Comparison of ENCODE assay signal across 9 cellular contexts in the genomic region with DNA sequence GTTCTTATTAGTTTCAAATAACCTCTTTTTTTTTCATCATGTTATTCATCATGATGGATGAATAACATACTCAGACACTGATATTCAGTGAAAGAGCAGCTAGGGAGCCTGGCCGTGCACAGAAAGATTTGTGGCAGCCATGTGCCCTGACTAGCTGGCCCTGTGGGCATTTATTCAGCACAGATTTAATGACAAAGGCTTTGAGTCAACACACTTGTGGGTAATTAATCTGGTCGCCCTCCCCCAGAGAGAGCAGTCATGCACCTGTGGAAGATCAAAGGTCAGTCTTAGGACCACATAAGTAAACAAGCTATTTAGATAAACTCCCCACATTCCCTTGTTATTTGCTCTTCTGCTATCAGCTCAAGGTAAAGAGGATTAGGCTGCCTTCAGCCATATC.
"Had no signal": no experiment of that assay in that cellular context is flagged by ENCODE, and none has a peak within 500 bp of the region (broad histone marks: within the 10 kb centered on the region; RNA-seq: fewer than 3 reads in every experiment).

No MANE protein-coding gene starts in this region.

- H3K36me3 ChIP-seq: HAP-1 had no signal

- H3K9ac ChIP-seq: GM23248 had no signal

- H3K4me1 ChIP-seq: HAP-1 had no signal

- H3K27ac Mint-ChIP-seq: HFFc6 had no signal

- H3K4me3 ChIP-seq: GM23248, HAP-1, K562 had no signal

- H2AFZ ChIP-seq: GM23248 had no signal

- H3K4me3 Mint-ChIP-seq: HFFc6 had no signal

- H3K27ac ChIP-seq: HL-60 had no signal

- DNase-seq: GM23248, GOT3, H7, HFFc6, IMR-90, KG1 had no signal
